Comparison of ENCODE assay signal across 9 cellular contexts in the genomic region with DNA sequence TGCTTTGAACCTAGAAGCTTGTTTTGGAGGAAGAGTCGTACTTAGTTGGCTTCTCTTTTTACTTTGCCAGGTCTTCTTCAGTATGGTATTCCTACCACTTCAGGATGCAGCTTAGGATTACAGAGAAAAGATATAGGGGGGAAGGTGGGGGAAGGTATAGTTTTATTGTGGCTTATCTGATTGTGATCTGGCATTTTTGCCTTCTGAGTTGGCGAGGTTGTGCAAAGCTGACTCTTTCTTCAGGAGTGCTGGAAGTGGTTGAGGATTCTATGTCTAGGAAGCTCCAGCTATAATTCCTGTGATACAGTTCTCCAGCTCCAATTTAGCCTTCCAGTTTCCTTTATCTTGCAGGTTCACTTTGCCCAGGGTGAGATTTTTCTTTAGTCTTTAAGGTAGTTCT. TPM values are rescaled to one million over a fixed set of nuclear protein-coding genes. Genes with fewer than 3 reads are reported as not detected.
DNase-seq lines count a peak whose midpoint lies in the region; ATAC-seq and TF ChIP-seq lines count a peak whose summit lies in the region.
"Had no signal": no experiment of that assay in that cellular context is flagged by ENCODE, and none has a peak within 500 bp of the region (broad histone marks: within the 10 kb centered on the region; RNA-seq: fewer than 3 reads in every experiment).

No MANE protein-coding gene starts in this region.

- H3K4me3 Mint-ChIP-seq in stimulated activated naive CD8-positive, alpha-beta T cell treated with anti-CD3 and anti-CD28 coated beads, Interleukin-15, Interleukin-2, amounts not matched to agents 100 ng/mL and 50 ng/mL, for 24 hours: peak overlapping the region; percentile 92
- no peak overlapping the region for H3K4me3 Mint-ChIP-seq in endodermal cell

- no peak for DNase-seq in stimulated activated naive CD8-positive, alpha-beta T cell treated with anti-CD3 and anti-CD28 coated beads, Interleukin-15, Interleukin-2, amounts not matched to agents 100 U/mL and 50 U/mL, for 24 hours
- DNase-seq in epithelial cell of prostate (ENCODE audit: low read depth, low spot score) (no peak), Kasumi-1 (lab: John Stamatoyannopoulos, UW) (no peak), NCI-H2081 (lab: John Stamatoyannopoulos, UW) (no peak), endodermal cell (no peak)
- DNase-seq: NCI-H2029 had no signal

- H3K27ac ChIP-seq in epithelial cell of prostate (peak overlapping the region; percentile 5), endodermal cell (ENCODE audit: low read depth, low read length) (no peak overlapping the region)

- ATAC-seq in stimulated activated naive CD8-positive, alpha-beta T cell treated with anti-CD3 and anti-CD28 coated beads, Interleukin-15, Interleukin-2, amounts not matched to agents 100 U/mL and 50 U/mL, for 24 hours: no peak
- peak; percentile 87 for ATAC-seq in SK-N-SH treated with all-trans-retinoic acid at 6 μM for 48 hours
- ATAC-seq in GM21619 (IDR thresholded peaks at IDR 0.05; ENCODE audit: unreplicated experiment): no peak

- peaks cover 26% of the 10 kb centered on the region for H3K36me3 Mint-ChIP-seq in stimulated activated naive CD8-positive, alpha-beta T cell treated with anti-CD3 and anti-CD28 coated beads, Interleukin-15, Interleukin-2, amounts not matched to agents 100 ng/mL and 50 ng/mL, for 24 hours (ENCODE audit: low read depth)
- H3K36me3 Mint-ChIP-seq in endodermal cell (ENCODE audit: low read depth): peaks cover 4% of the 10 kb centered on the region

- H3K27me3 Mint-ChIP-seq in stimulated activated naive CD8-positive, alpha-beta T cell treated with anti-CD3 and anti-CD28 coated beads, Interleukin-15, Interleukin-2, amounts not matched to agents 100 ng/mL and 50 ng/mL, for 24 hours: no peaks in the 10 kb centered on the region
- H3K27me3 Mint-ChIP-seq in endodermal cell (ENCODE audit: insufficient read depth): no peaks in the 10 kb centered on the region

- TF ChIP-seq CTCF in endodermal cell (conservative IDR thresholded peaks at IDR 0.05): no peak

- H3K36me3 ChIP-seq in endodermal cell (ENCODE audit: control insufficient read depth, insufficient read depth, low read length): no peaks in the 10 kb centered on the region

- H3K27ac Mint-ChIP-seq in stimulated activated naive CD8-positive, alpha-beta T cell treated with anti-CD3 and anti-CD28 coated beads, Interleukin-15, Interleukin-2, amounts not matched to agents 100 ng/mL and 50 ng/mL, for 24 hours: peak overlapping the region; percentile 100
- no peak overlapping the region for H3K27ac Mint-ChIP-seq in endodermal cell

- H3K4me1 ChIP-seq in endodermal cell (ENCODE audit: control insufficient read depth, insufficient read depth, low read length): no peaks in the 10 kb centered on the region

- H3K27me3 ChIP-seq in endodermal cell (ENCODE audit: control insufficient read depth, insufficient read depth, low read length, poor library complexity, severe bottlenecking): no peaks in the 10 kb centered on the region

- no peak overlapping the region for H3K4me3 ChIP-seq in endodermal cell (ENCODE audit: low read length)

- WGBS in endodermal cell (ENCODE audit: insufficient coverage in 1 of 2, insufficient read length in 1 of 2), 2 experiments: 85% methylated on average over 2 of the region's 2 CpGs; no CpG with 5 or more reads in 1 of the 2 experiments

- peaks cover 91% of the 10 kb centered on the region for H3K4me1 Mint-ChIP-seq in stimulated activated naive CD8-positive, alpha-beta T cell treated with anti-CD3 and anti-CD28 coated beads, Interleukin-15, Interleukin-2, amounts not matched to agents 100 ng/mL and 50 ng/mL, for 24 hours (ENCODE audit: low read depth)
- H3K4me1 Mint-ChIP-seq in endodermal cell: peaks cover 7% of the 10 kb centered on the region

- no peaks in the 10 kb centered on the region for H3K9me3 Mint-ChIP-seq in stimulated activated naive CD8-positive, alpha-beta T cell treated with anti-CD3 and anti-CD28 coated beads, Interleukin-15, Interleukin-2, amounts not matched to agents 100 ng/mL and 50 ng/mL, for 24 hours
- H3K9me3 Mint-ChIP-seq in endodermal cell: no peaks in the 10 kb centered on the region

- H3K9me3 ChIP-seq in endodermal cell (ENCODE audit: control insufficient read depth, low read length): no peaks in the 10 kb centered on the region

- H3K9ac ChIP-seq in endodermal cell (ENCODE audit: extremely low read depth, low read length, poor library complexity, severe bottlenecking): no peak overlapping the region

TF ChIP-seq in SK-N-SH treated with all-trans-retinoic acid at 6 μM for 48 hours, 23 proteins besides CTCF, POLR2A, EP300 and RAD21:
- TF ChIP-seq CSDC2 (CRISPR knock-in tag; IDR thresholded peaks at IDR 0.05): no peak
- TF ChIP-seq SNAI2 (CRISPR knock-in tag; IDR thresholded peaks at IDR 0.05): no peak
- no peak for TF ChIP-seq TCF4 (CRISPR knock-in tag; IDR thresholded peaks at IDR 0.05; ENCODE audit: borderline replicate concordance)
- TF ChIP-seq, protein P1, sequence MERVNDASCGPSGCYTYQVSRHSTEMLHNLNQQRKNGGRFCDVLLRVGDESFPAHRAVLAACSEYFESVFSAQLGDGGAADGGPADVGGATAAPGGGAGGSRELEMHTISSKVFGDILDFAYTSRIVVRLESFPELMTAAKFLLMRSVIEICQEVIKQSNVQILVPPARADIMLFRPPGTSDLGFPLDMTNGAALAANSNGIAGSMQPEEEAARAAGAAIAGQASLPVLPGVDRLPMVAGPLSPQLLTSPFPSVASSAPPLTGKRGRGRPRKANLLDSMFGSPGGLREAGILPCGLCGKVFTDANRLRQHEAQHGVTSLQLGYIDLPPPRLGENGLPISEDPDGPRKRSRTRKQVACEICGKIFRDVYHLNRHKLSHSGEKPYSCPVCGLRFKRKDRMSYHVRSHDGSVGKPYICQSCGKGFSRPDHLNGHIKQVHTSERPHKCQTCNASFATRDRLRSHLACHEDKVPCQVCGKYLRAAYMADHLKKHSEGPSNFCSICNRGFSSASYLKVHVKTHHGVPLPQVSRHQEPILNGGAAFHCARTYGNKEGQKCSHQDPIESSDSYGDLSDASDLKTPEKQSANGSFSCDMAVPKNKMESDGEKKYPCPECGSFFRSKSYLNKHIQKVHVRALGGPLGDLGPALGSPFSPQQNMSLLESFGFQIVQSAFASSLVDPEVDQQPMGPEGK (CRISPR knock-in tag; IDR thresholded peaks at IDR 0.05; ENCODE audit: borderline replicate concordance): no peak
- TF ChIP-seq ARNTL (CRISPR knock-in tag; IDR thresholded peaks at IDR 0.05; ENCODE audit: borderline replicate concordance, low read depth): no peak
- TF ChIP-seq ZNF70 (CRISPR knock-in tag; IDR thresholded peaks at IDR 0.05): no peak
- TF ChIP-seq, protein P2, sequence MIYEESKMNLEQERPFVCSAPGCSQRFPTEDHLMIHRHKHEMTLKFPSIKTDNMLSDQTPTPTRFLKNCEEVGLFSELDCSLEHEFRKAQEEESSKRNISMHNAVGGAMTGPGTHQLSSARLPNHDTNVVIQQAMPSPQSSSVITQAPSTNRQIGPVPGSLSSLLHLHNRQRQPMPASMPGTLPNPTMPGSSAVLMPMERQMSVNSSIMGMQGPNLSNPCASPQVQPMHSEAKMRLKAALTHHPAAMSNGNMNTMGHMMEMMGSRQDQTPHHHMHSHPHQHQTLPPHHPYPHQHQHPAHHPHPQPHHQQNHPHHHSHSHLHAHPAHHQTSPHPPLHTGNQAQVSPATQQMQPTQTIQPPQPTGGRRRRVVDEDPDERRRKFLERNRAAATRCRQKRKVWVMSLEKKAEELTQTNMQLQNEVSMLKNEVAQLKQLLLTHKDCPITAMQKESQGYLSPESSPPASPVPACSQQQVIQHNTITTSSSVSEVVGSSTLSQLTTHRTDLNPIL (CRISPR knock-in tag; IDR thresholded peaks at IDR 0.05; ENCODE audit: low read depth): no peak
- no peak for TF ChIP-seq ZFP30 (CRISPR knock-in tag; IDR thresholded peaks at IDR 0.05)
- TF ChIP-seq, protein P3, sequence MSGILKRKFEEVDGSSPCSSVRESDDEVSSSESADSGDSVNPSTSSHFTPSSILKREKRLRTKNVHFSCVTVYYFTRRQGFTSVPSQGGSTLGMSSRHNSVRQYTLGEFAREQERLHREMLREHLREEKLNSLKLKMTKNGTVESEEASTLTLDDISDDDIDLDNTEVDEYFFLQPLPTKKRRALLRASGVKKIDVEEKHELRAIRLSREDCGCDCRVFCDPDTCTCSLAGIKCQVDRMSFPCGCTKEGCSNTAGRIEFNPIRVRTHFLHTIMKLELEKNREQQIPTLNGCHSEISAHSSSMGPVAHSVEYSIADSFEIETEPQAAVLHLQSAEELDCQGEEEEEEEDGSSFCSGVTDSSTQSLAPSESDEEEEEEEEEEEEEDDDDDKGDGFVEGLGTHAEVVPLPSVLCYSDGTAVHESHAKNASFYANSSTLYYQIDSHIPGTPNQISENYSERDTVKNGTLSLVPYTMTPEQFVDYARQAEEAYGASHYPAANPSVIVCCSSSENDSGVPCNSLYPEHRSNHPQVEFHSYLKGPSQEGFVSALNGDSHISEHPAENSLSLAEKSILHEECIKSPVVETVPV (CRISPR knock-in tag; IDR thresholded peaks at IDR 0.05): no peak
- TF ChIP-seq TOX (CRISPR knock-in tag; IDR thresholded peaks at IDR 0.05; ENCODE audit: borderline replicate concordance): no peak
- no peak for TF ChIP-seq ZFP3 (CRISPR knock-in tag; IDR thresholded peaks at IDR 0.05)
- no peak for TF ChIP-seq BACH2 (CRISPR knock-in tag; IDR thresholded peaks at IDR 0.05; ENCODE audit: borderline replicate concordance)
- no peak for TF ChIP-seq ISL1 (CRISPR knock-in tag; IDR thresholded peaks at IDR 0.05)

RNA-seq across cellular contexts. Expression of gene CDC42SE2, which starts 7.0 kb away (rescaled TPM):
- 10 to 100 TPM; 28.6 to 36.4 TPM for total RNA-seq in endodermal cell
- polyA plus RNA-seq in endodermal cell (2013, experiment 1 of 2): 29.8 TPM
- 26.4 TPM for polyA plus RNA-seq in endodermal cell (2013, experiment 2 of 2)
